Comparison of ENCODE assay signal across 8 cellular contexts in genomic region chr3:71066356-71066755, GRCh38.
DNase-seq lines count a peak whose midpoint lies in the region; ATAC-seq and TF ChIP-seq lines count a peak whose summit lies in the region.

No MANE protein-coding gene starts in this region.

- H3K4me3 ChIP-seq in Jurkat, Clone E6-1 (ENCODE audit: low read length): peak overlapping the region; percentile 24

- CTCF ChIA-PET in activated naive CD4-positive, alpha-beta T cell treated with anti-CD3 and anti-CD28 coated beads, Interleukin-2, amount 10 ng/mL, durations not matched to agents 7 days and 5 days (lab: Charles Lee): no interaction called here

- H3K9me3 Mint-ChIP-seq in activated naive CD4-positive, alpha-beta T cell treated with anti-CD3 and anti-CD28 coated beads, Interleukin-2, amount 10 ng/mL, durations not matched to agents 7 days and 5 days: no peaks in the 10 kb centered on the region
- H3K9me3 Mint-ChIP-seq in mesothelial cell of epicardium: no peaks in the 10 kb centered on the region

- no peaks in the 10 kb centered on the region for H3K27me3 Mint-ChIP-seq in activated naive CD4-positive, alpha-beta T cell treated with anti-CD3 and anti-CD28 coated beads, Interleukin-2, amount 10 ng/mL, durations not matched to agents 7 days and 5 days
- H3K27me3 Mint-ChIP-seq in mesothelial cell of epicardium (ENCODE audit: low read depth): no peaks in the 10 kb centered on the region

- peak; percentile 72 to 78 for DNase-seq in AML-193 (lab: John Stamatoyannopoulos, UW)
- peak; percentile 70 for DNase-seq in Jurkat, Clone E6-1 (ENCODE audit: low read depth, low spot score)
- DNase-seq in activated naive CD4-positive, alpha-beta T cell treated with anti-CD3 and anti-CD28 coated beads, Interleukin-2, amount 10 ng/mL, durations not matched to agents 7 days and 5 days: peak; percentile 58
- no peak for DNase-seq in mesothelial cell of epicardium (ENCODE audit: low spot score in 2 of 2, unreplicated experiment in 2 of 2)
- no peak for DNase-seq in DMS114 treated with DMSO at 0.1 percent for 48 hours (lab: John Stamatoyannopoulos, UW; ENCODE audit: unreplicated experiment)
- DNase-seq in kidney glomerular epithelial cell (lab: John Stamatoyannopoulos, UW): no peak
- DNase-seq in NK-92 (lab: John Stamatoyannopoulos, UW; ENCODE audit: unreplicated experiment): no peak

- peaks cover 67% of the 10 kb centered on the region for H3K4me1 Mint-ChIP-seq in activated naive CD4-positive, alpha-beta T cell treated with anti-CD3 and anti-CD28 coated beads, Interleukin-2, amount 10 ng/mL, durations not matched to agents 7 days and 5 days
- H3K4me1 Mint-ChIP-seq in mesothelial cell of epicardium: peaks cover 64% of the 10 kb centered on the region

- H3K36me3 Mint-ChIP-seq in activated naive CD4-positive, alpha-beta T cell treated with anti-CD3 and anti-CD28 coated beads, Interleukin-2, amount 10 ng/mL, durations not matched to agents 7 days and 5 days: peaks cover 15% of the 10 kb centered on the region
- no peaks in the 10 kb centered on the region for H3K36me3 Mint-ChIP-seq in mesothelial cell of epicardium

- H3K27ac Mint-ChIP-seq in activated naive CD4-positive, alpha-beta T cell treated with anti-CD3 and anti-CD28 coated beads, Interleukin-2, amount 10 ng/mL, durations not matched to agents 7 days and 5 days: peak overlapping the region; percentile 99
- peak overlapping the region; percentile 94 for H3K27ac Mint-ChIP-seq in mesothelial cell of epicardium

- no peak for ATAC-seq in GM19328 (IDR thresholded peaks at IDR 0.05; ENCODE audit: unreplicated experiment)

- peak overlapping the region; percentile 89 for H3K4me3 Mint-ChIP-seq in activated naive CD4-positive, alpha-beta T cell treated with anti-CD3 and anti-CD28 coated beads, Interleukin-2, amount 10 ng/mL, durations not matched to agents 7 days and 5 days
- H3K4me3 Mint-ChIP-seq in mesothelial cell of epicardium: peak overlapping the region; percentile 6

- TF ChIP-seq CTCF in mesothelial cell of epicardium (IDR thresholded peaks at IDR 0.05; ENCODE audit: unreplicated experiment): no peak

Comparison
In these comparisons a context has a peak if more than half of its experiments do, and no peak if none do; other contexts are left out.
1. DNase-seq: peak in AML-193 (2 of 2), Jurkat, Clone E6-1 (single experiment) and activated naive CD4-positive, alpha-beta T cell treated with anti-CD3 and anti-CD28 coated beads, Interleukin-2, amount 10 ng/mL, durations not matched to agents 7 days and 5 days (single experiment); none in mesothelial cell of epicardium (0 of 2), DMS114 treated with DMSO at 0.1 percent for 48 hours (single experiment), kidney glomerular epithelial cell (single experiment) and NK-92 (single experiment).